In genomic region chr2:187453078-187453641, GRCh38 we compare ENCODE assay signal across 8 cellular contexts.
A peak's percentile ranks its signal among the peaks of the same experiment; 100 is the strongest.
DNase-seq lines count a peak whose midpoint lies in the region; ATAC-seq lines count a peak whose summit lies in the region.

No MANE protein-coding gene starts in this region.

- DNase-seq in Ammon's horn (ENCODE audit: low spot score) (peak; percentile 31), HPDE6-E6E7 (ENCODE audit: extremely low spot score) (peak; percentile 5), SKM-1 (lab: John Stamatoyannopoulos, UW; ENCODE audit: unreplicated experiment) (peak; percentile 9), iris pigment epithelial cell (ENCODE audit: low read depth) (peak; percentile 21), NCI-H2227 treated with DMSO at 0.1 percent for 48 hours (lab: John Stamatoyannopoulos, UW) (no peak), activated gamma-delta T cell treated with Interleukin-2 at 50 U/mL for 16 hours (no peak)

- no peak for ATAC-seq in HG02981 (IDR thresholded peaks at IDR 0.05; ENCODE audit: unreplicated experiment)
- no peak for ATAC-seq in GM18858 (IDR thresholded peaks at IDR 0.05; ENCODE audit: unreplicated experiment)

Comparison
In these comparisons a context has a peak if more than half of its experiments do, and no peak if none do; other contexts are left out.
1. DNase-seq: peak in Ammon's horn (single experiment), HPDE6-E6E7 (single experiment), SKM-1 (single experiment) and iris pigment epithelial cell (single experiment); none in NCI-H2227 treated with DMSO at 0.1 percent for 48 hours (single experiment) and activated gamma-delta T cell treated with Interleukin-2 at 50 U/mL for 16 hours (single experiment).